In genomic region chr11:44725016-44725651, GRCh38 we compare ENCODE assay signal across 16 cellular contexts. TPM values are rescaled to one million over a fixed set of nuclear protein-coding genes. Genes with fewer than 3 reads are reported as not detected.
DNase-seq lines count a peak whose midpoint lies in the region; ATAC-seq and TF ChIP-seq lines count a peak whose summit lies in the region.
"Had no signal": no experiment of that assay in that cellular context is flagged by ENCODE, and none has a peak within 500 bp of the region (broad histone marks: within the 10 kb centered on the region; RNA-seq: fewer than 3 reads in every experiment).

No MANE protein-coding gene starts in this region.

- H3K36me3 Mint-ChIP-seq in activated naive CD8-positive, alpha-beta T cell treated with anti-CD3 and anti-CD28 coated beads, Interleukin-2, amount 10 ng/mL, durations not matched to agents 7 days and 5 days = no peaks in the 10 kb centered on the region
- H3K36me3 Mint-ChIP-seq in activated naive CD8-positive, alpha-beta T cell treated with anti-CD3 and anti-CD28 coated beads, Interleukin-2, amount 50 U/mL, for 24 hours (ENCODE audit: low read depth) = no peaks in the 10 kb centered on the region

- POLR2A ChIA-PET in activated naive CD8-positive, alpha-beta T cell treated with anti-CD3 and anti-CD28 coated beads, Interleukin-2, amount 10 ng/mL, durations not matched to agents 7 days and 5 days (lab: Charles Lee) = interaction anchor here (1.7 kb wide), 1 partner anchor 44 kb away, joined by 5 read pairs; no protein-coding TSS in a partner anchor

- no peak for DNase-seq in activated naive CD8-positive, alpha-beta T cell treated with anti-CD3 and anti-CD28 coated beads, Interleukin-2, amount 10 ng/mL, durations not matched to agents 7 days and 5 days
- no peak for DNase-seq in activated naive CD8-positive, alpha-beta T cell treated with anti-CD3 and anti-CD28 coated beads, Interleukin-2, amount 50 U/mL, for 24 hours
- DNase-seq in SJCRH30 = peak; percentile 18 to 36
- peak; percentile 69 for DNase-seq in kidney tubule cell (ENCODE audit: low spot score)
- no peak for DNase-seq in sigmoid colon
- DNase-seq in erythroblast (lab: John Stamatoyannopoulos, UW) = no peak
- DNase-seq in medulla oblongata (ENCODE audit: extremely low spot score) = no peak
- DNase-seq: activated CD4-positive, alpha-beta T cell treated with anti-CD3 and anti-CD28 coated beads, Interleukin-2, amount 50 U/mL, for 1 hour; aorta; NCI-H2029; NCI-H774; T1000 had no signal

- TF ChIP-seq EP300 in sigmoid colon (IDR thresholded peaks at IDR 0.05) = no peak

- H3K27ac ChIP-seq in SJCRH30 (no peak overlapping the region), sigmoid colon (peak overlapping the region in 3 of 4 donors; percentile 85 to 87 (median 86))
- H3K27ac ChIP-seq: coronary artery, RWPE1 had no signal

- H3K4me3 ChIP-seq in SJCRH30 (no peak overlapping the region), sigmoid colon (no peak overlapping the region)
- H3K4me3 ChIP-seq: coronary artery had no signal

- H3K4me3 Mint-ChIP-seq in activated naive CD8-positive, alpha-beta T cell treated with anti-CD3 and anti-CD28 coated beads, Interleukin-2, amount 10 ng/mL, durations not matched to agents 7 days and 5 days = peak overlapping the region; percentile 73
- no peak overlapping the region for H3K4me3 Mint-ChIP-seq in activated naive CD8-positive, alpha-beta T cell treated with anti-CD3 and anti-CD28 coated beads, Interleukin-2, amount 50 U/mL, for 24 hours

- no peaks in the 10 kb centered on the region for H3K9me3 ChIP-seq in SJCRH30 (replicated peaks)
- no peaks in the 10 kb centered on the region for H3K9me3 ChIP-seq in sigmoid colon

- WGBS in sigmoid colon, 2 donors = 62 to 68% methylated on average over 11 of the region's 11 CpGs

- H3K36me3 ChIP-seq in SJCRH30 (no peaks in the 10 kb centered on the region), sigmoid colon (no peaks in the 10 kb centered on the region)

- H3K27ac Mint-ChIP-seq in activated naive CD8-positive, alpha-beta T cell treated with anti-CD3 and anti-CD28 coated beads, Interleukin-2, amount 10 ng/mL, durations not matched to agents 7 days and 5 days = no peak overlapping the region
- H3K27ac Mint-ChIP-seq in activated naive CD8-positive, alpha-beta T cell treated with anti-CD3 and anti-CD28 coated beads, Interleukin-2, amount 50 U/mL, for 24 hours = no peak overlapping the region

- H3K27me3 Mint-ChIP-seq in activated naive CD8-positive, alpha-beta T cell treated with anti-CD3 and anti-CD28 coated beads, Interleukin-2, amount 10 ng/mL, durations not matched to agents 7 days and 5 days = peaks cover 43% of the 10 kb centered on the region
- H3K27me3 Mint-ChIP-seq in activated naive CD8-positive, alpha-beta T cell treated with anti-CD3 and anti-CD28 coated beads, Interleukin-2, amount 50 U/mL, for 24 hours = peaks cover 36% of the 10 kb centered on the region

- H3K9me3 Mint-ChIP-seq in activated naive CD8-positive, alpha-beta T cell treated with anti-CD3 and anti-CD28 coated beads, Interleukin-2, amount 10 ng/mL, durations not matched to agents 7 days and 5 days = no peaks in the 10 kb centered on the region
- no peaks in the 10 kb centered on the region for H3K9me3 Mint-ChIP-seq in activated naive CD8-positive, alpha-beta T cell treated with anti-CD3 and anti-CD28 coated beads, Interleukin-2, amount 50 U/mL, for 24 hours
- H3K9me3 Mint-ChIP-seq: activated T-cell treated with anti-CD3 and anti-CD28 coated beads, Interleukin-2, amount 50 U/mL, for 24 hours had no signal

- H3K4me1 ChIP-seq in SJCRH30 (peaks cover 23% of the 10 kb centered on the region), sigmoid colon (peaks cover 4 to 38% (median 32%) of the 10 kb centered on the region in 4 donors)

- no peak for TF ChIP-seq POLR2A in sigmoid colon (IDR thresholded peaks at IDR 0.05)
- no peak for TF ChIP-seq POLR2A in erythroblast (IDR thresholded peaks at IDR 0.05; ENCODE audit: low read length)

- no peak for TF ChIP-seq CTCF in sigmoid colon (IDR thresholded peaks at IDR 0.05)

- H3K27me3 ChIP-seq in SJCRH30 (no peaks in the 10 kb centered on the region; the same call in 1 of the 2 replicates), sigmoid colon (no peaks in the 10 kb centered on the region)

- intact Hi-C loops in sigmoid colon (cut with DNase I) = loop anchor here (5.0 kb wide), 1 partner anchor 158 kb away; the partner anchor contains the start of gene CD82

- peaks cover 23% of the 10 kb centered on the region for H3K4me1 Mint-ChIP-seq in activated naive CD8-positive, alpha-beta T cell treated with anti-CD3 and anti-CD28 coated beads, Interleukin-2, amount 10 ng/mL, durations not matched to agents 7 days and 5 days
- H3K4me1 Mint-ChIP-seq in activated naive CD8-positive, alpha-beta T cell treated with anti-CD3 and anti-CD28 coated beads, Interleukin-2, amount 50 U/mL, for 24 hours = peaks cover 33% of the 10 kb centered on the region

- ATAC-seq in activated naive CD8-positive, alpha-beta T cell treated with anti-CD3 and anti-CD28 coated beads, Interleukin-2, amount 10 ng/mL, durations not matched to agents 7 days and 5 days (ENCODE audit: low read depth) = no peak
- no peak for ATAC-seq in activated naive CD8-positive, alpha-beta T cell treated with anti-CD3 and anti-CD28 coated beads, Interleukin-2, amount 50 U/mL, for 24 hours
- ATAC-seq in HG03442 (IDR thresholded peaks at IDR 0.05; ENCODE audit: unreplicated experiment) = no peak

RNA-seq across cellular contexts. Expression of gene TSPAN18, which starts 1.6 kb away (rescaled TPM):
- total RNA-seq in activated naive CD8-positive, alpha-beta T cell treated with anti-CD3 and anti-CD28 coated beads, Interleukin-2, amount 10 ng/mL, durations not matched to agents 7 days and 5 days = 1 to 10 TPM; 4.9 to 5.2 TPM
- 28.6 and 31.5 TPM in 2 replicates for total RNA-seq in SJCRH30 (2014; rRNA removed; shearing (Covaris generic))
- 10 to 100 TPM; 13.8 to 75.3 (median 23.0) TPM for total RNA-seq in sigmoid colon
- polyA plus RNA-seq in sigmoid colon = 1 to 10 TPM in 2 of 3 donors, under 1 TPM in 1; 0.23 to 8.0 (median 7.2) TPM

Comparison
In these comparisons a context has a peak if more than half of its experiments do, and no peak if none do; other contexts are left out.
1. DNase-seq: peak in SJCRH30 (2 of 2) and kidney tubule cell (single experiment); none in activated naive CD8-positive, alpha-beta T cell treated with anti-CD3 and anti-CD28 coated beads, Interleukin-2, amount 10 ng/mL, durations not matched to agents 7 days and 5 days (single experiment), activated naive CD8-positive, alpha-beta T cell treated with anti-CD3 and anti-CD28 coated beads, Interleukin-2, amount 50 U/mL, for 24 hours (single experiment), sigmoid colon (single experiment), erythroblast (0 of 2) and medulla oblongata (single experiment).